ENCODE assay signal across 9 cellular contexts in genomic region chr9:107174441-107174840, GRCh38.
DNase-seq lines count a peak whose midpoint lies in the region; ATAC-seq and TF ChIP-seq lines count a peak whose summit lies in the region.
"Had no signal": no experiment of that assay in that cellular context is flagged by ENCODE, and none has a peak within 500 bp of the region (broad histone marks: within the 10 kb centered on the region; RNA-seq: fewer than 3 reads in every experiment).

No MANE protein-coding gene starts in this region.

- peaks cover 14% of the 10 kb centered on the region for H3K4me1 Mint-ChIP-seq in activated T-helper 17 cell treated with anti-CD3 and anti-CD28 coated beads, Interleukin-2, amount 50 U/mL, for 72 hours
- H3K4me1 Mint-ChIP-seq in natural killer cell = peaks cover 63 to 69% of the 10 kb centered on the region in 2 donors

- H3K36me3 Mint-ChIP-seq in activated T-helper 17 cell treated with anti-CD3 and anti-CD28 coated beads, Interleukin-2, amount 50 U/mL, for 72 hours (ENCODE audit: low read depth) = no peaks in the 10 kb centered on the region
- no peaks in the 10 kb centered on the region for H3K36me3 Mint-ChIP-seq in natural killer cell

- H3K9me3 Mint-ChIP-seq in activated T-helper 17 cell treated with anti-CD3 and anti-CD28 coated beads, Interleukin-2, amount 50 U/mL, for 72 hours = no peaks in the 10 kb centered on the region
- H3K9me3 Mint-ChIP-seq in natural killer cell = no peaks in the 10 kb centered on the region
- H3K9me3 Mint-ChIP-seq: activated T-helper 2 cell treated with anti-CD3 and anti-CD28 coated beads, Interferon-gamma antibody, Interleukin-2, Interleukin-4, amounts not matched to agents 10 μg/mL and 5 μg/mL and 100 μg/mL, durations not matched to agents 14 hours and 24 hours and 36 hours had no signal

- no peak for TF ChIP-seq CTCF in natural killer cell (IDR thresholded peaks at IDR 0.05)

- DNase-seq in EL (peak; percentile 34), natural killer cell (peak; percentile 41), cerebellum (ENCODE audit: low spot score) (no peak), C1 segment of cervical spinal cord (lab: John Stamatoyannopoulos, UW) (no peak)
- DNase-seq: NCI-H2029 treated with DMSO at 0.1 percent for 48 hours had no signal

- ATAC-seq in GM19351 (IDR thresholded peaks at IDR 0.05; ENCODE audit: unreplicated experiment) (peak; percentile 20), natural killer cell (peak; percentile 52 to 71 (median 67)), HG03139 (IDR thresholded peaks at IDR 0.05; ENCODE audit: unreplicated experiment) (no peak)
- peak; percentile 21 for ATAC-seq in activated T-helper 17 cell treated with anti-CD3 and anti-CD28 coated beads, Interleukin-2, amount 50 U/mL, for 72 hours (replicated peaks)

- peak overlapping the region; percentile 24 for H3K4me3 Mint-ChIP-seq in activated T-helper 17 cell treated with anti-CD3 and anti-CD28 coated beads, Interleukin-2, amount 50 U/mL, for 72 hours
- H3K4me3 Mint-ChIP-seq in natural killer cell = peak overlapping the region; percentile 67

- intact Hi-C loops in natural killer cell (cut with micrococcal nuclease) = loop anchor here (1.0 to 10.0 kb wide), 5 partner anchors 39 to 1567 kb away; partner anchors contain the start of gene RAD23B

- H3K27ac Mint-ChIP-seq in activated T-helper 17 cell treated with anti-CD3 and anti-CD28 coated beads, Interleukin-2, amount 50 U/mL, for 72 hours = no peak overlapping the region
- peak overlapping the region; percentile 87 to 93 for H3K27ac Mint-ChIP-seq in natural killer cell

- peaks cover 32% of the 10 kb centered on the region for H3K27me3 Mint-ChIP-seq in activated T-helper 17 cell treated with anti-CD3 and anti-CD28 coated beads, Interleukin-2, amount 50 U/mL, for 72 hours
- peaks cover 0 to under 1% of the 10 kb centered on the region in 2 donors for H3K27me3 Mint-ChIP-seq in natural killer cell (ENCODE audit: low read depth in 2 of 2)

Comparison
In these comparisons a context has a peak if more than half of its experiments do, and no peak if none do; other contexts are left out.
1. DNase-seq: peak in EL (single experiment) and natural killer cell (single experiment); none in cerebellum (single experiment) and C1 segment of cervical spinal cord (0 of 14).